9 cellular contexts compared by ENCODE assay signal in the genomic region with DNA sequence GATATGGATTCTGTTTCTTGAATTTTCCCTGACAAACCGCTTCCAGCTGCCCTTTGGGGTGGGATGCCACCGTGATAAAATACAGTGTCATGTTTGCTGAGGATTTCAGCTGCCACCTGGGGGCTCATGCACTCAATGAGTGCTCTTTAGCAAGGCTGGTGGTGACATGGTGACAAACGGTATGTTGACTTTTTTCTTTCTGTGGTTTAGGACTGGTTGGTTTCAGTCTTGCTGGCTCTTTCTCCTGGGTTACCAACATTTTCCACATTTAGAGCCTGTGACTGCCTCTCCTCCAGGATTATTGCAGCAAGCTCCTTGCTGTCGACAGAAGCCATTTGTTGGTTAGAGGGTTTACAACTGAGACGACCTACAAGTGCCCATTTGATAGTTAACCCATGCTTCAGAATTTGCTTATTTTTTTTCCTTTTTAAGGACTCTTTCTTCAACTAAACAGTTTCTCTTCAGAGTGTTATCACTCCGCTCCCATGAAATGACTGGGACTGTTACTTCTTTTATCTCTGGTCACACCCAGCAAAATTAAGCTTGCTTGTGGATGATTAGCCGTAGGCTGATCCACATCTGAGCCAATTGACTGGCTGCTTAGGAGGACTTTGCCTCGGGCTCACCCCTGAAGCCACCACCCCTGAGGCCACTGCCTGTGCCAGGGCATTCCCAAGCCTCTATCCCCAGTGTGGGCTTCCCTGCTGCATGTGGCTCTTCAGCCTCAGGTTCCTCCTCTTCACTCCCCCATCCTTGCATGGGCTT. TPM values are rescaled to one million over a fixed set of nuclear protein-coding genes. Genes with fewer than 3 reads are reported as not detected.
DNase-seq lines count a peak whose midpoint lies in the region; ATAC-seq lines count a peak whose summit lies in the region.
"Had no signal": no experiment of that assay in that cellular context is flagged by ENCODE, and none has a peak within 500 bp of the region (broad histone marks: within the 10 kb centered on the region; RNA-seq: fewer than 3 reads in every experiment).

No MANE protein-coding gene starts in this region.

- H3K9ac ChIP-seq in BLaER1 treated with 17β-estradiol and CSF1 and Interleukin-3, amounts not matched to agents 10 nM and 100 nM, result no peak overlapping the region

- DNase-seq in OCI-M1 (lab: John Stamatoyannopoulos, UW) (peak; percentile 96), inferior parietal cortex (ENCODE audit: extremely low spot score) (peak; percentile 21), Right ventricle myocardium inferior (ENCODE audit: missing footprints) (no peak)
- DNase-seq: dermis blood vessel endothelial cell had no signal

- H3K9me3 ChIP-seq in BLaER1 treated with 17β-estradiol and CSF1 and Interleukin-3, amounts not matched to agents 10 nM and 100 nM (replicated peaks in 1 of 11), result peaks cover 6 to 16% (median 12%) of the 10 kb centered on the region in 11 experiments; a peak in 19 of 22 replicates

- peaks cover 0 to 6% (median 4%) of the 10 kb centered on the region in 10 experiments; a peak in 7 of 20 replicates for H3K4me1 ChIP-seq in BLaER1 treated with 17β-estradiol and CSF1 and Interleukin-3, amounts not matched to agents 10 nM and 100 nM

- peak; percentile 69 for ATAC-seq in GM19395 (IDR thresholded peaks at IDR 0.05; ENCODE audit: unreplicated experiment)
- no peak for ATAC-seq in activated CD4-positive, CD25-positive, alpha-beta regulatory T cell treated with anti-CD3 and anti-CD28 coated beads, Interleukin-2, amount 50 U/mL, for 24 hours
- no peak for ATAC-seq in GM18520 (IDR thresholded peaks at IDR 0.05; ENCODE audit: unreplicated experiment)
- no peak for ATAC-seq in Right ventricle myocardium inferior
- no peak for ATAC-seq in GM19023 (IDR thresholded peaks at IDR 0.05; ENCODE audit: unreplicated experiment)

- no peaks in the 10 kb centered on the region for H3K27me3 ChIP-seq in BLaER1 treated with 17β-estradiol and CSF1 and Interleukin-3, amounts not matched to agents 10 nM and 100 nM

- no peaks in the 10 kb centered on the region for H3K36me3 ChIP-seq in BLaER1 treated with 17β-estradiol and CSF1 and Interleukin-3, amounts not matched to agents 10 nM and 100 nM

- intact Hi-C loops in Right ventricle myocardium inferior (cut with DNase I), result no loop called here

- H3K4me3 ChIP-seq in BLaER1 treated with 17β-estradiol and CSF1 and Interleukin-3, amounts not matched to agents 10 nM and 100 nM, result no peak overlapping the region

- peak overlapping the region in 6 of 11 experiments; percentile 10 to 40 (median 24); a peak in 8 of 22 replicates for H3K4me2 ChIP-seq in BLaER1 treated with 17β-estradiol and CSF1 and Interleukin-3, amounts not matched to agents 10 nM and 100 nM

- H3K27ac ChIP-seq in BLaER1 treated with 17β-estradiol and CSF1 and Interleukin-3, amounts not matched to agents 10 nM and 100 nM, result peak overlapping the region in 1 of 11 experiments; percentile 17; a peak in 2 of 22 replicates

- no peaks in the 10 kb centered on the region for H4K20me1 ChIP-seq in BLaER1 treated with 17β-estradiol and CSF1 and Interleukin-3, amounts not matched to agents 10 nM and 100 nM

RNA-seq across cellular contexts. Expression of a gene that starts 48.4 kb away (rescaled TPM):
- total RNA-seq in Right ventricle myocardium inferior, result 32.1 TPM
